ENCODE assay signal across 1 cellular context in genomic region chr3:10248984-10249748, GRCh38.
A peak's percentile ranks its signal among the peaks of the same experiment; 100 is the strongest.
TF ChIP-seq lines count a peak whose summit lies in the region.

No MANE protein-coding gene starts in this region.

TF ChIP-seq in K562, 482 proteins besides CTCF, POLR2A, EP300 and RAD21 (continued from another document and continues in another):
- TF ChIP-seq TOE1 (IDR thresholded peaks at IDR 0.05; ENCODE audit: borderline replicate concordance) (no peak), TOE1 (CRISPR knock-in tag; IDR thresholded peaks at IDR 0.05; ENCODE audit: borderline replicate concordance, low read depth) (no peak), ZNF79 (CRISPR knock-in tag; IDR thresholded peaks at IDR 0.05; ENCODE audit: low read depth) (no peak), SUPT5H (IDR thresholded peaks at IDR 0.05) (peak; percentile 42; the same call in 1 of the 2 replicates), CREM (IDR thresholded peaks at IDR 0.05; ENCODE audit: low read depth) (no peak), FOXP1 (CRISPR knock-in tag; IDR thresholded peaks at IDR 0.05) (peak; percentile 72; the same call in 1 of the 2 replicates), RNF2 (IDR thresholded peaks at IDR 0.05) (no peak), ZNF431 (CRISPR knock-in tag; IDR thresholded peaks at IDR 0.05) (0 out of 2 replicates have a peak, but pooled peaks have one; percentile 15), SMC3 (conservative IDR thresholded peaks at IDR 0.05; ENCODE audit: insufficient read depth, low read depth, low read length) (no peak), GTF2A2 (tag; IDR thresholded peaks at IDR 0.05) (no peak), ESRRA (IDR thresholded peaks at IDR 0.05; ENCODE audit: borderline replicate concordance, low read depth) (peak; percentile 26; the same call in 1 of the 2 replicates), MAX (CRISPR knock-in tag; IDR thresholded peaks at IDR 0.05) (peak; percentile 37; the same call in 1 of the 2 replicates), KLF6 (CRISPR knock-in tag; IDR thresholded peaks at IDR 0.05; ENCODE audit: borderline replicate concordance) (peak; percentile 27; the same call in 1 of the 2 replicates), ZNF668 (CRISPR knock-in tag; IDR thresholded peaks at IDR 0.05) (no peak), NFIX (CRISPR knock-in tag; IDR thresholded peaks at IDR 0.05; ENCODE audit: low read depth) (no peak), ZNF518B (CRISPR knock-in tag; IDR thresholded peaks at IDR 0.05) (no peak), ZBTB1 (CRISPR knock-in tag; IDR thresholded peaks at IDR 0.05; ENCODE audit: borderline replicate concordance, low read depth) (no peak), TEAD1 (CRISPR knock-in tag; IDR thresholded peaks at IDR 0.05) (0 out of 4 replicates have a peak, but pooled peaks of 1 of the 2 experiments have one; percentile 61), ZNF263 (CRISPR knock-in tag; IDR thresholded peaks at IDR 0.05; ENCODE audit: borderline replicate concordance) (peak; percentile 98), GABPA (tag; conservative IDR thresholded peaks at IDR 0.05; ENCODE audit: low read depth) (no peak), ZBTB40 (IDR thresholded peaks at IDR 0.05) (peak; percentile 57; the same call in 1 of the 2 replicates), ZBTB40 (CRISPR knock-in tag; IDR thresholded peaks at IDR 0.05) (no peak; the same call in 1 of the 2 replicates), SIX5 (IDR thresholded peaks at IDR 0.05; ENCODE audit: borderline replicate concordance in 1 of 2, insufficient read depth in 1 of 2, low read depth in 1 of 2, low read length in 2 of 2) (no peak), THRAP3 (IDR thresholded peaks at IDR 0.05; ENCODE audit: borderline replicate concordance) (no peak), BRF1 (IDR thresholded peaks at IDR 0.05; ENCODE audit: borderline replicate concordance, extremely low read depth, insufficient read length) (no peak), SMARCE1 (IDR thresholded peaks at IDR 0.05) (0 out of 2 replicates have a peak, but pooled peaks have one; percentile 27), ARID4B (CRISPR knock-in tag; IDR thresholded peaks at IDR 0.05) (peak; percentile 71; the same call in 1 of the 2 replicates), ZBTB8A (IDR thresholded peaks at IDR 0.05; ENCODE audit: partially characterized antibody) (no peak), RBM25 (IDR thresholded peaks at IDR 0.05; ENCODE audit: low read depth, low read length, severe bottlenecking) (no peak), BCLAF1 (IDR thresholded peaks at IDR 0.05; ENCODE audit: borderline replicate concordance in 1 of 2, control insufficient read depth in 1 of 2, low read depth in 2 of 2, low read length in 1 of 2) (no peak)
- TF ChIP-seq, protein P1, sequence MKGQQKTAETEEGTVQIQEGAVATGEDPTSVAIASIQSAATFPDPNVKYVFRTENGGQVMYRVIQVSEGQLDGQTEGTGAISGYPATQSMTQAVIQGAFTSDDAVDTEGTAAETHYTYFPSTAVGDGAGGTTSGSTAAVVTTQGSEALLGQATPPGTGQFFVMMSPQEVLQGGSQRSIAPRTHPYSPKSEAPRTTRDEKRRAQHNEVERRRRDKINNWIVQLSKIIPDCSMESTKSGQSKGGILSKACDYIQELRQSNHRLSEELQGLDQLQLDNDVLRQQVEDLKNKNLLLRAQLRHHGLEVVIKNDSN (CRISPR knock-in tag; IDR thresholded peaks at IDR 0.05): peak; percentile 24; the same call in 1 of the 2 replicates
